Comparison of ENCODE assay signal across 10 cellular contexts in the genomic region with DNA sequence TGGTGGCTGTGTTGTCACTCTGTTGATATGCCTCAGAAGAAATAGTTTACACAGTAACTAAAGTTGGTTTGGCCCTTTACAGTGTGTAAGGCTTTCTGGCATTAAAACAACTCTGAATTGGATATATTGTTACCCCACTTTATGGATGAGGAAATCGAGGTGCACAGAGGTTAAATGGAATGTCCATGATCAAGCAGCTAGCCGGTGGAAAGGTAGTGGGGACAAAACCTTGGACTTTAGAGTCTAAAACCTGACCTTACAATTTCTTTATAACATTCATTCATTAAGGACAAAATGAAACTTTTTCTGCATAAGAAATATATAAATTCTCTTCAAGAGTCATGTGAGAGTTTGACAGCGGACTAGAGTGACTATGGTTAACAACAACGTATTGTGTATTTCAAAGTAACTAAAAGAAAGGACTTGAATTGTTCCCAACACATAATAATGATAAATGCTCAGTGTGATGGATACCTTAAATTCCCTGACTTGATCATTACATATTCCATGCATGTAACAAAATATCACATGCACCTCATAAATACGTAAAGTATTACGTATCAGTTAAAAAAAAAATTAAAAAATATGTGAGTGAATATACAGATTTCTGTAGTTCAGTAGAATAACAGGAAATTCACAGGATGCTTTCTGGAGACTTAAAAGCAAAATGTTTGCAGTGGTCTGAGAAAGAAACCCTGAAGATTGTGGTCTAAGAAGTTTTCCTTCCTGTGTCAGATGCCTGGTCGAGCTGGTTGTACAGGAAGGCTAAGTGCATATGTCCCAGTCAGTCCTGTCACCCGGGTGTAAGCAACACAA. TPM values are rescaled to one million over a fixed set of nuclear protein-coding genes. Genes with fewer than 3 reads are reported as not detected.
DNase-seq lines count a peak whose midpoint lies in the region; ATAC-seq, FAIRE-seq and TF ChIP-seq lines count a peak whose summit lies in the region.
"Had no signal": no experiment of that assay in that cellular context is flagged by ENCODE, and none has a peak within 500 bp of the region (broad histone marks: within the 10 kb centered on the region; RNA-seq: fewer than 3 reads in every experiment).

No MANE protein-coding gene starts in this region.

- H3K9ac ChIP-seq in neural progenitor cell, result no peak overlapping the region

- no peak for TF ChIP-seq POLR2A in spleen (IDR thresholded peaks at IDR 0.05)

- H3K4me1 Mint-ChIP-seq in neural progenitor cell, result peaks cover 64% of the 10 kb centered on the region

- no peak overlapping the region for H2AFZ ChIP-seq in neural progenitor cell (replicated peaks)

- peaks cover 100% of the 10 kb centered on the region for H4K20me1 ChIP-seq in neural progenitor cell (ENCODE audit: low read depth)

- H3K27ac ChIP-seq in left ventricle myocardium inferior (replicated peaks) (peak overlapping the region; percentile 39), right cardiac atrium (ENCODE audit: low read length) (no peak overlapping the region), neural progenitor cell (no peak overlapping the region), spleen (peak overlapping the region in 3 of 8 donors; percentile 14 to 40 (median 36))

- H3K4me3 ChIP-seq in left ventricle myocardium inferior (no peak overlapping the region), right cardiac atrium (ENCODE audit: low read length) (no peak overlapping the region), neural progenitor cell (no peak overlapping the region), spleen (no peak overlapping the region)

- H3K9me3 Mint-ChIP-seq in neural progenitor cell, result no peaks in the 10 kb centered on the region
- H3K9me3 Mint-ChIP-seq: stimulated activated effector memory CD8-positive, alpha-beta T cell treated with anti-CD3 and anti-CD28 coated beads, Interleukin-12 subunit alpha, Interleukin-12 subunit beta, amount 100 ng/mL, for 72 hours had no signal

- H3K36me3 Mint-ChIP-seq in neural progenitor cell, result peaks cover 15% of the 10 kb centered on the region
- H3K36me3 Mint-ChIP-seq: stimulated activated effector memory CD8-positive, alpha-beta T cell treated with anti-CD3 and anti-CD28 coated beads, Interleukin-12 subunit alpha, Interleukin-12 subunit beta, amount 100 ng/mL, for 72 hours had no signal

- H3K4me3 Mint-ChIP-seq in neural progenitor cell, result no peak overlapping the region
- H3K4me3 Mint-ChIP-seq: activated CD8-positive, alpha-beta T cell treated with anti-CD3 and anti-CD28 coated beads, Interleukin-2, amount 10 ng/mL, durations not matched to agents 7 days and 5 days; stimulated activated effector memory CD8-positive, alpha-beta T cell treated with anti-CD3 and anti-CD28 coated beads, Interleukin-12 subunit alpha, Interleukin-12 subunit beta, amount 100 ng/mL, for 72 hours had no signal

- no peak for DNase-seq in left ventricle myocardium inferior
- no peak for DNase-seq in right cardiac atrium
- no peak for DNase-seq in neural progenitor cell (ENCODE audit: low spot score)
- no peak for DNase-seq in midbrain (lab: John Stamatoyannopoulos, UW)
- DNase-seq in spleen, result no peak
- no peak for DNase-seq in D341Med (ENCODE audit: low spot score)
- DNase-seq in D721Med (ENCODE audit: insufficient read length, low spot score), result no peak
- DNase-seq: activated CD8-positive, alpha-beta T cell treated with anti-CD3 and anti-CD28 coated beads, Interleukin-2, amount 10 ng/mL, durations not matched to agents 7 days and 5 days had no signal

- H3F3A ChIP-seq in neural progenitor cell (ENCODE audit: low read depth), result peaks cover 17% of the 10 kb centered on the region

- ATAC-seq in right cardiac atrium (no peak), esophagus mucosa (peak; percentile 30)
- ATAC-seq: activated CD8-positive, alpha-beta T cell treated with anti-CD3 and anti-CD28 coated beads, Interleukin-2, amount 10 ng/mL, durations not matched to agents 7 days and 5 days; stimulated activated effector memory CD8-positive, alpha-beta T cell treated with anti-CD3 and anti-CD28 coated beads, Interleukin-12 subunit alpha, Interleukin-12 subunit beta, amount 100 ng/mL, for 72 hours had no signal

- H3K4me2 ChIP-seq in neural progenitor cell, result peak overlapping the region; percentile 59

- WGBS in right cardiac atrium, result 75% methylated on average over 8 of the region's 8 CpGs
- 49 to 57% (median 56%) methylated on average over 8 of the region's 8 CpGs for WGBS in spleen, 5 donors

- peaks cover 4% of the 10 kb centered on the region for H3K27me3 Mint-ChIP-seq in neural progenitor cell (ENCODE audit: insufficient read depth, low read depth)

- H3K4me1 ChIP-seq in left ventricle myocardium inferior (peaks cover 85% of the 10 kb centered on the region), right cardiac atrium (ENCODE audit: control insufficient read depth, insufficient read depth, low read length) (peaks cover 26% of the 10 kb centered on the region), neural progenitor cell (peaks cover 47% of the 10 kb centered on the region), spleen (peaks cover 0 to 9% (median 0%) of the 10 kb centered on the region in 6 donors)

- H3K9me3 ChIP-seq in left ventricle myocardium inferior (replicated peaks) (no peaks in the 10 kb centered on the region), right cardiac atrium (ENCODE audit: control insufficient read depth, low read length) (no peaks in the 10 kb centered on the region), neural progenitor cell (ENCODE audit: low read depth) (no peaks in the 10 kb centered on the region), spleen (no peaks in the 10 kb centered on the region)

- TF ChIP-seq CTCF in left ventricle myocardium inferior (IDR thresholded peaks at IDR 0.05; ENCODE audit: borderline replicate concordance) (no peak), neural progenitor cell (IDR thresholded peaks at IDR 0.05) (no peak), spleen (IDR thresholded peaks at IDR 0.05 in 8 of 11, conservative IDR thresholded peaks at IDR 0.05 in 3 of 11) (no peak), D721Med (IDR thresholded peaks at IDR 0.05; ENCODE audit: insufficient read depth, missing control alignments) (no peak)

- FAIRE-seq in D721Med (lab: Jason Lieb, UNC), result no peak

- no peaks in the 10 kb centered on the region for H3K36me3 ChIP-seq in left ventricle myocardium inferior
- no peaks in the 10 kb centered on the region for H3K36me3 ChIP-seq in neural progenitor cell
- H3K36me3 ChIP-seq in spleen, result no peaks in the 10 kb centered on the region

- peaks cover 100% of the 10 kb centered on the region for H3K79me2 ChIP-seq in neural progenitor cell (ENCODE audit: low read depth)

- intact Hi-C loops in left ventricle myocardium inferior (cut with micrococcal nuclease), result no loop called here
- intact Hi-C loops in right cardiac atrium (cut with DNase I), result no loop called here
- intact Hi-C loops in spleen (cut with DNase I; ENCODE audit: low total_unique reads), result no loop called here

- H3K27ac Mint-ChIP-seq in neural progenitor cell, result no peak overlapping the region
- H3K27ac Mint-ChIP-seq: activated CD8-positive, alpha-beta T cell treated with anti-CD3 and anti-CD28 coated beads, Interleukin-2, amount 10 ng/mL, durations not matched to agents 7 days and 5 days; stimulated activated effector memory CD8-positive, alpha-beta T cell treated with anti-CD3 and anti-CD28 coated beads, Interleukin-12 subunit alpha, Interleukin-12 subunit beta, amount 100 ng/mL, for 72 hours had no signal

- H3K27me3 ChIP-seq in left ventricle myocardium inferior (ENCODE audit: low read depth) (no peaks in the 10 kb centered on the region), right cardiac atrium (ENCODE audit: control insufficient read depth, insufficient read depth) (no peaks in the 10 kb centered on the region), neural progenitor cell (no peaks in the 10 kb centered on the region), spleen (replicated peaks in 1 of 7) (peaks cover 0 to 38% (median 0%) of the 10 kb centered on the region in 7 donors)

RNA-seq across cellular contexts. Expression of a gene that starts 51.0 kb away (rescaled TPM):
- total RNA-seq in left ventricle myocardium inferior, result 121 TPM
- 100 to 1,000 TPM in 2 of 4 donors, 10 to 100 TPM in 2; 81.3 to 105 (median 98.4) TPM for total RNA-seq in right cardiac atrium
- polyA plus RNA-seq in right cardiac atrium, result 19.7 TPM
- 35.3 TPM for total RNA-seq in esophagus mucosa
- 93.8 and 98.3 TPM in 2 replicates for total RNA-seq in neural progenitor cell (ENCODE audit: low replicate concordance)
- total RNA-seq in spleen, result 10 to 100 TPM; 14.6 to 46.0 (median 21.4) TPM
- polyA plus RNA-seq in spleen, result 1 to 10 TPM in 2 of 3 donors, under 1 TPM in 1; 0.93 to 2.7 (median 1.1) TPM
